In the genomic region with DNA sequence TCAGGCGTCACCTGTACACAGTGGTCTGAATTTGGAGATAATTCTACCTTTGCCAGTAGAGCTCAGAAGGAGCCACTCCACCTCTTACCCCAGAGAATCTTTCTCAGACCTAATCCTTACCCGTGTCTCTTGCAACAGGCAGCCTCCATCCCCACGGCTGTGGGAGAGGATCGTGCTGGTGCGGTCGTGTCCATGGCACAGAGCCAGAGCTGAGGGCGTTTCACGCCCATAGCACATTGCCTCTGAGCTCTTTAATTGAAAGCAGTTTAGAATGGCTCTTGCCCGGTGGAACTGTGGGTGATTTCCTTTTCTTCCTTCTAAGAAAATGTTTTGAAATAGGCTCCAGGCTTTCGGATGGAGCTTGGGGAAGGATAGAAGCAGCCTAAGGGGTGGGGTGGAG, we compare ENCODE assay signal across 11 cellular contexts. TPM values are rescaled to one million over a fixed set of nuclear protein-coding genes. Genes with fewer than 3 reads are reported as not detected.
DNase-seq lines count a peak whose midpoint lies in the region; ATAC-seq and TF ChIP-seq lines count a peak whose summit lies in the region.
"Had no signal": no experiment of that assay in that cellular context is flagged by ENCODE, and none has a peak within 500 bp of the region (broad histone marks: within the 10 kb centered on the region; RNA-seq: fewer than 3 reads in every experiment).

No MANE protein-coding gene starts in this region.

- peak; percentile 50 for DNase-seq in Ammon's horn (ENCODE audit: low spot score)
- peak in 7 of 10 donors; percentile 54 to 81 (median 71) for DNase-seq in dorsolateral prefrontal cortex
- DNase-seq in left kidney (ENCODE audit: low read depth, low spot score), result peak; percentile 23
- DNase-seq in transverse colon, result no peak
- DNase-seq in activated gamma-delta T cell (lab: John Stamatoyannopoulos, UW), result no peak
- no peak for DNase-seq in RPMI8226
- DNase-seq: CD4-positive, alpha-beta T cell had no signal

- H3K4me2 ChIP-seq in Loucy (ENCODE audit: low read depth, low read length, poor library complexity, severe bottlenecking), result no peak overlapping the region

- TF ChIP-seq CTCF in Loucy (conservative IDR thresholded peaks at IDR 0.05; ENCODE audit: low read length) (no peak), dorsolateral prefrontal cortex (IDR thresholded peaks at IDR 0.05 in 54 of 56, conservative IDR thresholded peaks at IDR 0.05 in 2 of 56; ENCODE audit: low read depth in 1 of 56, partially characterized antibody in 56 of 56) (no peak), transverse colon (IDR thresholded peaks at IDR 0.05) (no peak)

- H3K27ac ChIP-seq in dorsolateral prefrontal cortex (no peak overlapping the region), transverse colon (peak overlapping the region in 1 of 4 donors; percentile 14)

- intact Hi-C loops in dorsolateral prefrontal cortex (cut with DNase I) (no loop called here), transverse colon (cut with DNase I; ENCODE audit: low total_unique reads) (loop anchor here (5.0 kb wide), 1 partner anchor 196 kb away; no protein-coding TSS in a partner anchor)

- no peaks in the 10 kb centered on the region for H3K36me3 ChIP-seq in Loucy (ENCODE audit: insufficient read depth, low read length)
- no peaks in the 10 kb centered on the region for H3K36me3 ChIP-seq in transverse colon

- H3K9ac ChIP-seq in Loucy (ENCODE audit: low read depth, low read length, poor library complexity, severe bottlenecking), result peak overlapping the region; percentile 65

- H2AFZ ChIP-seq in Loucy (ENCODE audit: low read length), result no peak overlapping the region

- TF ChIP-seq POLR2A in transverse colon (IDR thresholded peaks at IDR 0.05), result no peak

- ATAC-seq in HG03095 (IDR thresholded peaks at IDR 0.05; ENCODE audit: unreplicated experiment), result no peak

- H3K9me3 ChIP-seq in Loucy (ENCODE audit: insufficient read depth, low read depth, low read length), result no peaks in the 10 kb centered on the region
- no peaks in the 10 kb centered on the region for H3K9me3 ChIP-seq in transverse colon

- H3K9me2 ChIP-seq in Loucy (replicated peaks; ENCODE audit: low read depth, low read length), result no peaks in the 10 kb centered on the region

- H3K4me3 ChIP-seq in Loucy (ENCODE audit: low read length, poor library complexity, severe bottlenecking), result no peak overlapping the region
- no peak overlapping the region for H3K4me3 ChIP-seq in dorsolateral prefrontal cortex
- H3K4me3 ChIP-seq in transverse colon, result no peak overlapping the region

- H3K27me3 ChIP-seq in Loucy (ENCODE audit: insufficient read depth, low read length, poor library complexity, severe bottlenecking), result no peaks in the 10 kb centered on the region
- H3K27me3 ChIP-seq in dorsolateral prefrontal cortex, result no peaks in the 10 kb centered on the region
- no peaks in the 10 kb centered on the region for H3K27me3 ChIP-seq in transverse colon

- H4K20me1 ChIP-seq in Loucy (ENCODE audit: insufficient read depth, low read length, poor library complexity, severe bottlenecking), result no peaks in the 10 kb centered on the region

- H3K79me2 ChIP-seq in Loucy (ENCODE audit: insufficient read depth, low read length), result no peaks in the 10 kb centered on the region

- in situ Hi-C loops in transverse colon (cut with MboI; ENCODE audit: low pct_ligation_motif_present in 1 of 4, low pct_unique_long_range_greater_than_20kb in 1 of 4, low sequenced_read_pairs in 3 of 4), result no loop called here

- no peak for TF ChIP-seq EP300 in transverse colon (IDR thresholded peaks at IDR 0.05; ENCODE audit: low read depth)

- no peaks in the 10 kb centered on the region for H3F3A ChIP-seq in Loucy (ENCODE audit: low read depth)

- H3K4me1 ChIP-seq in Loucy (ENCODE audit: insufficient read depth, low read length, poor library complexity, severe bottlenecking) (peaks cover 63% of the 10 kb centered on the region), transverse colon (peaks cover 0 to 15% (median 5%) of the 10 kb centered on the region in 4 donors)

- WGBS in transverse colon (ENCODE audit: low coverage in 1 of 2), 2 donors, result 30 to 65% methylated on average over 2 to 10 of the region's 10 CpGs

RNA-seq across cellular contexts. Expression of a gene that starts 41.5 kb away (rescaled TPM):
- 1 to 10 TPM in 49 of 120 experiments, under 1 TPM in 55, not detected in 16; 0.25 to 4.6 (median 0.89) TPM for total RNA-seq in dorsolateral prefrontal cortex
- total RNA-seq in transverse colon, result 10 to 100 TPM in 1 of 4 donors, 1 to 10 TPM in 2, under 1 TPM in 1; 0.80 to 12.7 (median 6.0) TPM
- total RNA-seq: NCI-H460, SK-MEL-5 had no signal

Comparison
In these comparisons a context has a peak if more than half of its experiments do, and no peak if none do; other contexts are left out.
1. DNase-seq: peak in Ammon's horn (single experiment), dorsolateral prefrontal cortex (7 of 10) and left kidney (single experiment); none in transverse colon (single experiment), activated gamma-delta T cell (single experiment) and RPMI8226 (single experiment).